In the genomic region with DNA sequence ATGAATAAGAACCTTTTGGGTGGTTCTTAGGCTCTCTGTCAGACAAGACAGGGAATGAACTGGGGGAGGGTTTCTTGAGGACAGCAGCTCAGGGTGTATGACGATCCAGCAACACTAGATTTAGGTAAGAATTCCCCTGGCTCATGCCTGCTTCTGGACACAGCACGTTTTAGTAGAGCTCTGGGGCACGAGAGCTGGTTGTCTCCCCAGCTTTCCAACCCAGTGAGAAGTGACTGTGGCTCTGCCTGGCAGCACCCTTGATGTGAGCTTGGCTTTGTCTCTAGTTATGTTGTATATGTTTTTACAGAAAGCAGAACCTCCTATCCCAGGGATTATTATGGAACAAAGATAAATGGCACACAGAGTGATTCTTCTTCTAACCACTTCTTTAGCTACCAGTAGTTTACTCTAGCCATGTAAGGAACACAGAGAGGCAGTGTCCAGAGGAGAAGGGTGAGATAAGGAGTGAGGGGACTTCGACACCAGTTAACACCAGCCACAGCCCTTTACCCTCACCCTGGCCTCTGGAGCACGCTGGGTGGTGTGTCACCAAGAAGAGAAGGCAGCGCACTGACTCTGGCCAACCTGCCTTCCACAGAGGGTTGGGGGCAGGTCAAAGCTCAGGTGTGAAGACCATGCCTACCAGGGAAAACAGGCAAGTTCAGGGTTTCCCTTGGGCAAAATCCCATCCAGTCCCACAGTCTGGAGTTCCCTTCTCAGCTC, we compare ENCODE assay signal across 40 cellular contexts. TPM values are rescaled to one million over a fixed set of nuclear protein-coding genes. Genes with fewer than 3 reads are reported as not detected.
DNase-seq lines count a peak whose midpoint lies in the region; ATAC-seq, FAIRE-seq and TF ChIP-seq lines count a peak whose summit lies in the region.
"Had no signal": no experiment of that assay in that cellular context is flagged by ENCODE, and none has a peak within 500 bp of the region (broad histone marks: within the 10 kb centered on the region; RNA-seq: fewer than 3 reads in every experiment).

No MANE protein-coding gene starts in this region.

- no TSS peak for BruUV-seq in HepG2 (replicated peaks; lab: Mats Ljungman, UMichigan)

- no peaks in the 10 kb centered on the region for H3K79me1 ChIP-seq in trophoblast cell (ENCODE audit: low read length)

- H3K36me3 ChIP-seq in HepG2 (replicated peaks in 1 of 2; ENCODE audit: control insufficient read depth in 1 of 2, insufficient read depth in 2 of 2, low read length in 2 of 2) (peaks cover 6 to 7% of the 10 kb centered on the region in 2 experiments; a peak in 4 of 5 replicates), right lobe of liver (no peaks in the 10 kb centered on the region), trophoblast cell (ENCODE audit: control insufficient read depth in 1 of 2, insufficient read depth in 2 of 2, low read length in 2 of 2) (no peaks in the 10 kb centered on the region)
- H3K36me3 ChIP-seq: prostate gland had no signal

- POLR2A ChIA-PET in HepG2 (lab: Yijun Ruan, JAX): interaction anchor here (1.5 to 5.2 kb wide), 4 partner anchors 9 to 16 kb away, joined by 6 to 59 read pairs (median 18); a partner anchor contains a TSS

- 69% methylated on average over 6 of the region's 6 CpGs for WGBS in HepG2 (ENCODE audit: low lambda C conversion rate)
- 90% methylated on average over 2 of the region's 6 CpGs for WGBS in right lobe of liver (ENCODE audit: insufficient coverage, low coverage, low lambda C conversion rate, missing lambda C conversion rate)
- WGBS in trophoblast cell (ENCODE audit: extremely low coverage, insufficient coverage, insufficient read length): no CpG with 5 or more reads among the region's 6 CpGs

- TF ChIP-seq RAD21 in HepG2 (CRISPR knock-in tag; IDR thresholded peaks at IDR 0.05): no peak

- no peak overlapping the region for H2BK5ac ChIP-seq in trophoblast cell (ENCODE audit: low read depth, low read length, poor library complexity)

- H2AFZ ChIP-seq in HepG2 (ENCODE audit: low read length) (no peak overlapping the region), trophoblast cell (ENCODE audit: insufficient read depth, low read length, poor library complexity) (no peak overlapping the region)

- H3K27me3 ChIP-seq in HepG2 (ENCODE audit: control insufficient read depth in 1 of 2, insufficient read depth in 2 of 2, low read length in 2 of 2) (no peaks in the 10 kb centered on the region), right lobe of liver (no peaks in the 10 kb centered on the region), trophoblast cell (ENCODE audit: insufficient read depth, low read length) (no peaks in the 10 kb centered on the region)
- H3K27me3 ChIP-seq: neutrophil had no signal

- DNase-seq in HepG2 (ENCODE audit: low spot score) (peak; percentile 45), right lobe of liver (no peak), islet precursor cell (peak; percentile 40), trophoblast cell (no peak), type B pancreatic cell (ENCODE audit: extremely low spot score, unreplicated experiment) (no peak), T-helper 1 cell (no peak), AG08395 (ENCODE audit: low spot score) (no peak)
- DNase-seq: activated B cell treated with CpG ODN at 0.5 μM for 24 hours; activated CD4-positive, alpha-beta T cell treated with anti-CD3 and anti-CD28 coated beads, Interleukin-2, amount 10 ng/mL, durations not matched to agents 7 days and 5 days; activated naive CD4-positive, alpha-beta T cell; activated naive CD8-positive, alpha-beta T cell treated with anti-CD3 and anti-CD28 coated beads, Interleukin-2, amount 50 U/mL, for 24 hours; activated T-cell treated with anti-CD3 and anti-CD28 coated beads, Interleukin-2, amount 50 U/mL, for 4 hours; AML-193; CD4-positive, alpha-beta memory T cell; central memory CD4-positive, alpha-beta T cell; cortex of kidney; DMS 273 treated with DMSO at 0.1 percent for 48 hours; GOT3; hippocampal formation; KG1; naive B cell; NCI-H1092 treated with DMSO at 0.1 percent for 48 hours; NCI-H1694 treated with DMSO at 0.1 percent for 48 hours; NCI-H446 treated with DMSO at 0.1 percent for 48 hours; RPMI8226; stimulated activated naive B cell treated with anti-CD40 and anti-IgM and Interleukin-4, amounts not matched to agents 10 μg/mL and 1 μg/mL and 100 μg/mL, for 72 hours had no signal

- TF ChIP-seq POLR2A in HepG2 (IDR thresholded peaks at IDR 0.05; ENCODE audit: insufficient read depth in 1 of 2, low read depth in 2 of 2, low read length in 2 of 2): no peak
- no peak for TF ChIP-seq POLR2A in right lobe of liver (IDR thresholded peaks at IDR 0.05)

- no peak overlapping the region for H4K91ac ChIP-seq in trophoblast cell (ENCODE audit: low read depth, low read length)

- H3K14ac ChIP-seq in trophoblast cell (ENCODE audit: low read length): no peak overlapping the region

- H3K27ac Mint-ChIP-seq in type B pancreatic cell: peak overlapping the region; percentile 28
- H3K27ac Mint-ChIP-seq: activated B cell treated with CpG ODN at 0.5 μM for 24 hours; activated CD4-positive, alpha-beta T cell treated with anti-CD3 and anti-CD28 coated beads, Interleukin-2, amount 10 ng/mL, durations not matched to agents 7 days and 5 days; activated naive CD8-positive, alpha-beta T cell treated with anti-CD3 and anti-CD28 coated beads, Interleukin-2, amount 50 U/mL, for 24 hours; memory B cell; stimulated activated naive B cell treated with anti-CD40 and anti-IgM and Interleukin-4, amounts not matched to agents 10 μg/mL and 1 μg/mL and 100 μg/mL, for 72 hours; T-helper 1 cell treated with Interleukin-12 subunit alpha and Interleukin-12 subunit beta and Interleukin-4 antibody, amounts not matched to agents 30 μg/mL and 1 μg/mL, for 36 hours had no signal

- no peaks in the 10 kb centered on the region for H3K27me3 Mint-ChIP-seq in type B pancreatic cell
- H3K27me3 Mint-ChIP-seq: activated B cell treated with CpG ODN at 0.5 μM for 24 hours; activated CD4-positive, alpha-beta T cell treated with anti-CD3 and anti-CD28 coated beads, Interleukin-2, amount 10 ng/mL, durations not matched to agents 7 days and 5 days; activated naive CD8-positive, alpha-beta T cell treated with anti-CD3 and anti-CD28 coated beads, Interleukin-2, amount 50 U/mL, for 24 hours; CD4-positive, alpha-beta memory T cell; memory B cell; naive B cell; stimulated activated naive B cell treated with anti-CD40 and anti-IgM and Interleukin-4, amounts not matched to agents 10 μg/mL and 1 μg/mL and 100 μg/mL, for 72 hours had no signal

- 0 out of 4 replicates have a peak, but pooled peaks of 1 of the 2 experiments have one; percentile 7 for TF ChIP-seq EP300 in HepG2 (IDR thresholded peaks at IDR 0.05; ENCODE audit: low read depth in 2 of 2, low read length in 2 of 2)
- no peak for TF ChIP-seq EP300 in HepG2 (CRISPR knock-in tag; IDR thresholded peaks at IDR 0.05; ENCODE audit: borderline replicate concordance)

- TF ChIP-seq CTCF in HepG2 (CRISPR knock-in tag; IDR thresholded peaks at IDR 0.05) (no peak), right lobe of liver (IDR thresholded peaks at IDR 0.05) (no peak), type B pancreatic cell (conservative IDR thresholded peaks at IDR 0.05) (no peak)

- H3K4me1 ChIP-seq in HepG2 (ENCODE audit: insufficient read depth, low read length): peaks cover 65% of the 10 kb centered on the region
- no peaks in the 10 kb centered on the region for H3K4me1 ChIP-seq in right lobe of liver
- H3K4me1 ChIP-seq in trophoblast cell (ENCODE audit: control insufficient read depth in 1 of 2, insufficient read depth in 2 of 2, low read length in 2 of 2): peaks cover 11 to 19% of the 10 kb centered on the region in 2 experiments
- H3K4me1 ChIP-seq: prostate gland had no signal

- peaks cover 9% of the 10 kb centered on the region for H3K4me1 Mint-ChIP-seq in type B pancreatic cell (ENCODE audit: unreplicated experiment)

- H2BK12ac ChIP-seq in trophoblast cell (ENCODE audit: low read length): peak overlapping the region; percentile 34

- H2AK5ac ChIP-seq in trophoblast cell (ENCODE audit: low read length): no peak overlapping the region

- no peaks in the 10 kb centered on the region for H4K20me1 ChIP-seq in HepG2 (ENCODE audit: insufficient read depth, low read length)

- H3K23ac ChIP-seq in trophoblast cell (ENCODE audit: low read length): no peak overlapping the region

- intact Hi-C loops in HepG2 (cut with micrococcal nuclease; ENCODE audit: unreplicated experiment): no loop called here
- intact Hi-C loops in right lobe of liver (cut with DNase I): no loop called here

- H4K12ac ChIP-seq in trophoblast cell (ENCODE audit: low read depth, low read length): no peak overlapping the region

- H3K4me2 ChIP-seq in HepG2 (ENCODE audit: low read depth, low read length) (peak overlapping the region; percentile 23; the same call in 1 of the 2 replicates), trophoblast cell (ENCODE audit: low read length) (no peak overlapping the region)

- no peak overlapping the region for H2BK120ac ChIP-seq in trophoblast cell (ENCODE audit: insufficient read depth, low read length, poor library complexity)

- in situ Hi-C loops in HepG2 (cut with HindIII; ENCODE audit: extremely low pct_ligation_motif_present, low pct_unique_long_range_greater_than_20kb): loop anchor here (10.0 kb wide), 1 partner anchor 528 kb away; no protein-coding TSS in a partner anchor

- H4K8ac ChIP-seq in trophoblast cell (ENCODE audit: low read depth, low read length): no peak overlapping the region

- H3K27ac ChIP-seq in HepG2 (ENCODE audit: extremely low read length, insufficient read depth, low read length): peak overlapping the region; percentile 24
- no peak overlapping the region for H3K27ac ChIP-seq in right lobe of liver
- no peak overlapping the region for H3K27ac ChIP-seq in trophoblast cell (ENCODE audit: low read depth, low read length)
- H3K27ac ChIP-seq: neutrophil, prostate gland, skin epidermis had no signal

- H3K4me3 ChIP-seq in HepG2 (replicated peaks in 1 of 3; ENCODE audit: insufficient read depth in 1 of 3, low read depth in 2 of 3, low read length in 3 of 3): no peak overlapping the region
- H3K4me3 ChIP-seq in right lobe of liver: no peak overlapping the region
- no peak overlapping the region for H3K4me3 ChIP-seq in trophoblast cell (ENCODE audit: low read depth, low read length)
- H3K4me3 ChIP-seq: GM12878, prostate gland, skin epidermis had no signal

- ATAC-seq in HepG2 (peak; percentile 60), right lobe of liver (no peak), HG02870 (IDR thresholded peaks at IDR 0.05; ENCODE audit: unreplicated experiment) (no peak)
- ATAC-seq: activated naive CD8-positive, alpha-beta T cell treated with anti-CD3 and anti-CD28 coated beads, Interleukin-2, amount 50 U/mL, for 24 hours; activated T-cell treated with anti-CD3 and anti-CD28 coated beads, Interleukin-2, amount 50 U/mL, for 4 hours; GM12878; stimulated activated naive B cell treated with anti-CD40 and anti-IgM and Interleukin-4, amounts not matched to agents 10 μg/mL and 1 μg/mL and 100 μg/mL, for 72 hours had no signal

- no peak overlapping the region for H3K4me3 Mint-ChIP-seq in type B pancreatic cell
- H3K4me3 Mint-ChIP-seq: activated B cell treated with CpG ODN at 0.5 μM for 24 hours; activated CD4-positive, alpha-beta T cell treated with anti-CD3 and anti-CD28 coated beads, Interleukin-2, amount 10 ng/mL, durations not matched to agents 7 days and 5 days; activated naive CD8-positive, alpha-beta T cell treated with anti-CD3 and anti-CD28 coated beads, Interleukin-2, amount 50 U/mL, for 24 hours; activated T-cell treated with anti-CD3 and anti-CD28 coated beads, Interleukin-2, amount 50 U/mL, for 4 hours; CD4-positive, alpha-beta memory T cell; memory B cell; naive B cell; stimulated activated naive B cell treated with anti-CD40 and anti-IgM and Interleukin-4, amounts not matched to agents 10 μg/mL and 1 μg/mL and 100 μg/mL, for 72 hours; T-helper 1 cell treated with Interleukin-12 subunit alpha and Interleukin-12 subunit beta and Interleukin-4 antibody, amounts not matched to agents 30 μg/mL and 1 μg/mL, for 36 hours had no signal

- H3K79me2 ChIP-seq in HepG2 (ENCODE audit: insufficient read depth, low read length) (no peaks in the 10 kb centered on the region), trophoblast cell (ENCODE audit: control insufficient read depth, insufficient read depth, low read length, poor library complexity) (no peaks in the 10 kb centered on the region)

- no peak for FAIRE-seq in HepG2 (lab: Jason Lieb, UNC)
- FAIRE-seq: A204.1, astrocyte, GM12878, GM19239, HTR-8/SVneo had no signal

- H3K4ac ChIP-seq in trophoblast cell (ENCODE audit: low read depth, low read length): no peak overlapping the region

- H3K9ac ChIP-seq in HepG2 (ENCODE audit: insufficient read depth, low read depth, low read length) (no peak overlapping the region), trophoblast cell (ENCODE audit: low read length) (no peak overlapping the region)

- no peaks in the 10 kb centered on the region for H3K9me3 Mint-ChIP-seq in type B pancreatic cell
- H3K9me3 Mint-ChIP-seq: activated B cell treated with CpG ODN at 0.5 μM for 24 hours; activated naive CD8-positive, alpha-beta T cell treated with anti-CD3 and anti-CD28 coated beads, Interleukin-2, amount 50 U/mL, for 24 hours; activated T-cell treated with anti-CD3 and anti-CD28 coated beads, Interleukin-2, amount 50 U/mL, for 4 hours; CD4-positive, alpha-beta memory T cell; memory B cell; T-helper 1 cell treated with Interleukin-12 subunit alpha and Interleukin-12 subunit beta and Interleukin-4 antibody, amounts not matched to agents 30 μg/mL and 1 μg/mL, for 36 hours had no signal

- H3K9me3 ChIP-seq in HepG2 (ENCODE audit: low read length) (no peaks in the 10 kb centered on the region), right lobe of liver (no peaks in the 10 kb centered on the region), trophoblast cell (ENCODE audit: insufficient read depth, low read depth, low read length) (no peaks in the 10 kb centered on the region)
- H3K9me3 ChIP-seq: neutrophil, prostate gland had no signal

- peaks cover 3% of the 10 kb centered on the region for H3K36me3 Mint-ChIP-seq in type B pancreatic cell
- H3K36me3 Mint-ChIP-seq: naive B cell had no signal

- CTCF ChIA-PET in HepG2 (lab: Yijun Ruan, JAX; ENCODE audit: low intra/inter-chr PET ratio, low total read pairs): no interaction called here

- H3K18ac ChIP-seq in trophoblast cell (ENCODE audit: low read length): no peak overlapping the region

RNA-seq across cellular contexts. Expression of a gene that starts 3.9 kb away (rescaled TPM):
- total RNA-seq in HepG2 (2016; rRNA removed; fragmentation: Illumina TruSeq; extraction: Trizol) (0.09 and 0.35 TPM in 2 replicates), right lobe of liver (not detected), type B pancreatic cell (ENCODE audit: low replicate concordance) (0.64 and 1.5 TPM in 2 replicates)
- total RNA-seq in HepG2 (2016; cell fraction: cytosol; rRNA removed; fragmentation: Illumina TruSeq; extraction: Trizol; ENCODE audit: low read depth): not detected in 2 replicates
- 0.09 and 0.33 TPM in 2 replicates for total RNA-seq in HepG2 (2016; cell fraction: insoluble cytoplasmic fraction; rRNA removed; fragmentation: Illumina TruSeq; extraction: Trizol)
- total RNA-seq in HepG2 (2016; cell fraction: membrane; rRNA removed; fragmentation: Illumina TruSeq; extraction: Trizol): not detected in 2 replicates
- not detected in 2 replicates for total RNA-seq in HepG2 (2016; cell fraction: nucleus; rRNA removed; fragmentation: Illumina TruSeq; extraction: Trizol)
- not detected in 2 replicates for polyA plus RNA-seq in HepG2 (2011; rRNA removed)
- polyA plus RNA-seq in HepG2 (2011; cell fraction: cytosol; rRNA removed): 0.08 and 0.10 TPM in 2 replicates
- not detected in 2 replicates for polyA plus RNA-seq in HepG2 (2011; cell fraction: nucleus; rRNA removed)
- 0.28 and 0.79 TPM in 2 replicates for polyA plus RNA-seq in HepG2 (2012)
- polyA plus RNA-seq in HepG2 (2016; cell fraction: cytosol; fragmentation: Illumina TruSeq; extraction: Trizol; ENCODE audit: low read depth): not detected in 2 replicates
- 0.44 TPM in 1 of 2 replicates, not detected in the other for polyA plus RNA-seq in HepG2 (2016; cell fraction: insoluble cytoplasmic fraction; fragmentation: Illumina TruSeq; extraction: Trizol; ENCODE audit: low read depth)
- not detected in 2 replicates for polyA plus RNA-seq in HepG2 (2016; cell fraction: membrane; fragmentation: Illumina TruSeq; extraction: Trizol; ENCODE audit: low read depth)
- not detected in 2 replicates for polyA plus RNA-seq in HepG2 (2016; cell fraction: nucleus; fragmentation: Illumina TruSeq; extraction: Trizol; ENCODE audit: insufficient read depth, low read depth)
- polyA minus RNA-seq in HepG2 (2011; rRNA and poly(A)+ RNA removed; ENCODE audit: low replicate concordance): not detected in 2 replicates
- polyA minus RNA-seq in HepG2 (2011; cell fraction: cytosol; rRNA and poly(A)+ RNA removed): not detected in 2 replicates
- 0.64 TPM in 1 of 2 replicates, not detected in the other for polyA minus RNA-seq in HepG2 (2011; cell fraction: nucleus; rRNA and poly(A)+ RNA removed)
- 0.60 and 0.69 TPM in 2 replicates for polyA plus RNA-seq in trophoblast cell (2013)
- total RNA-seq: activated B cell treated with CpG ODN at 0.5 μM for 24 hours; activated CD4-positive, alpha-beta T cell treated with anti-CD3 and anti-CD28 coated beads, Interleukin-2, amount 10 ng/mL, durations not matched to agents 7 days and 5 days; activated T-cell treated with anti-CD3 and anti-CD28 coated beads, Interleukin-2, amount 50 U/mL, for 4 hours; astrocyte; CD4-positive, alpha-beta memory T cell; fibroblast of villous mesenchyme; GM12878; MCF 10A; temporal lobe had no signal

RNA-seq across cellular contexts. Expression of a gene that starts 14.7 kb away (rescaled TPM):
- total RNA-seq in HepG2 (2016; rRNA removed; fragmentation: Illumina TruSeq; extraction: Trizol): not detected in 2 replicates
- not detected in 2 replicates for total RNA-seq in HepG2 (2016; cell fraction: cytosol; rRNA removed; fragmentation: Illumina TruSeq; extraction: Trizol; ENCODE audit: low read depth)
- 0.21 and 0.28 TPM in 2 replicates for total RNA-seq in HepG2 (2016; cell fraction: insoluble cytoplasmic fraction; rRNA removed; fragmentation: Illumina TruSeq; extraction: Trizol)
- not detected in 2 replicates for total RNA-seq in HepG2 (2016; cell fraction: membrane; rRNA removed; fragmentation: Illumina TruSeq; extraction: Trizol)
- not detected in 2 replicates for total RNA-seq in HepG2 (2016; cell fraction: nucleus; rRNA removed; fragmentation: Illumina TruSeq; extraction: Trizol)
- 0.14 and 0.55 TPM in 2 replicates for polyA plus RNA-seq in HepG2 (2011; rRNA removed)
- 0.14 and 0.51 TPM in 2 replicates for polyA plus RNA-seq in HepG2 (2011; cell fraction: cytosol; rRNA removed)
- polyA plus RNA-seq in HepG2 (2011; cell fraction: nucleus; rRNA removed): 0.16 TPM in 1 of 2 replicates, not detected in the other
- polyA plus RNA-seq in HepG2 (2012): 0.25 TPM in 1 of 2 replicates, not detected in the other
- polyA plus RNA-seq in HepG2 (2016; cell fraction: cytosol; fragmentation: Illumina TruSeq; extraction: Trizol; ENCODE audit: low read depth): not detected in 2 replicates
- polyA plus RNA-seq in HepG2 (2016; cell fraction: insoluble cytoplasmic fraction; fragmentation: Illumina TruSeq; extraction: Trizol; ENCODE audit: low read depth): not detected in 2 replicates
- not detected in 2 replicates for polyA plus RNA-seq in HepG2 (2016; cell fraction: membrane; fragmentation: Illumina TruSeq; extraction: Trizol; ENCODE audit: low read depth)
- polyA plus RNA-seq in HepG2 (2016; cell fraction: nucleus; fragmentation: Illumina TruSeq; extraction: Trizol; ENCODE audit: insufficient read depth, low read depth): not detected in 2 replicates
- 0.72 TPM in 1 of 2 replicates, not detected in the other for polyA minus RNA-seq in HepG2 (2011; rRNA and poly(A)+ RNA removed; ENCODE audit: low replicate concordance)
- polyA minus RNA-seq in HepG2 (2011; cell fraction: cytosol; rRNA and poly(A)+ RNA removed): not detected in 2 replicates
- polyA minus RNA-seq in HepG2 (2011; cell fraction: nucleus; rRNA and poly(A)+ RNA removed): not detected in 2 replicates
- under 1 TPM; 0.22 to 0.86 (median 0.52) TPM for total RNA-seq in right lobe of liver
- polyA plus RNA-seq in trophoblast cell (2013): not detected in 2 replicates
- not detected in 2 replicates for total RNA-seq in type B pancreatic cell (ENCODE audit: low replicate concordance)
- total RNA-seq: activated B cell treated with CpG ODN at 0.5 μM for 24 hours; activated CD4-positive, alpha-beta T cell treated with anti-CD3 and anti-CD28 coated beads, Interleukin-2, amount 10 ng/mL, durations not matched to agents 7 days and 5 days; activated T-cell treated with anti-CD3 and anti-CD28 coated beads, Interleukin-2, amount 50 U/mL, for 4 hours; astrocyte; CD4-positive, alpha-beta memory T cell; fibroblast of villous mesenchyme; GM12878; MCF 10A; prostate gland; temporal lobe had no signal
- polyA plus RNA-seq: CD4-positive, alpha-beta memory T cell; GM12878 had no signal

RNA-seq across cellular contexts. Expression of a gene that starts 15.2 kb away (rescaled TPM):
- 49.0 and 60.4 TPM in 2 replicates for total RNA-seq in HepG2 (2016; rRNA removed; fragmentation: Illumina TruSeq; extraction: Trizol)
- total RNA-seq in HepG2 (2016; cell fraction: cytosol; rRNA removed; fragmentation: Illumina TruSeq; extraction: Trizol; ENCODE audit: low read depth): 27.4 and 28.2 TPM in 2 replicates
- total RNA-seq in HepG2 (2016; cell fraction: insoluble cytoplasmic fraction; rRNA removed; fragmentation: Illumina TruSeq; extraction: Trizol): 49.5 and 55.0 TPM in 2 replicates
- total RNA-seq in HepG2 (2016; cell fraction: membrane; rRNA removed; fragmentation: Illumina TruSeq; extraction: Trizol): 39.5 and 41.0 TPM in 2 replicates
- total RNA-seq in HepG2 (2016; cell fraction: nucleus; rRNA removed; fragmentation: Illumina TruSeq; extraction: Trizol): 50.8 and 56.3 TPM in 2 replicates
- polyA plus RNA-seq in HepG2 (2011; rRNA removed): 14.0 and 18.4 TPM in 2 replicates
- polyA plus RNA-seq in HepG2 (2011; cell fraction: cytosol; rRNA removed): 8.9 and 11.4 TPM in 2 replicates
- 21.1 TPM in 2 replicates for polyA plus RNA-seq in HepG2 (2011; cell fraction: nucleus; rRNA removed)
- polyA plus RNA-seq in HepG2 (2012): 29.6 and 43.1 TPM in 2 replicates
- polyA plus RNA-seq in HepG2 (2016; cell fraction: cytosol; fragmentation: Illumina TruSeq; extraction: Trizol; ENCODE audit: low read depth): 32.3 and 41.1 TPM in 2 replicates
- polyA plus RNA-seq in HepG2 (2016; cell fraction: insoluble cytoplasmic fraction; fragmentation: Illumina TruSeq; extraction: Trizol; ENCODE audit: low read depth): 75.4 and 76.2 TPM in 2 replicates
- 40.8 and 42.5 TPM in 2 replicates for polyA plus RNA-seq in HepG2 (2016; cell fraction: membrane; fragmentation: Illumina TruSeq; extraction: Trizol; ENCODE audit: low read depth)
- polyA plus RNA-seq in HepG2 (2016; cell fraction: nucleus; fragmentation: Illumina TruSeq; extraction: Trizol; ENCODE audit: insufficient read depth, low read depth): 45.0 and 50.9 TPM in 2 replicates
- 5.5 and 10.5 TPM in 2 replicates for polyA minus RNA-seq in HepG2 (2011; rRNA and poly(A)+ RNA removed; ENCODE audit: low replicate concordance)
- polyA minus RNA-seq in HepG2 (2011; cell fraction: cytosol; rRNA and poly(A)+ RNA removed): 4.2 and 5.0 TPM in 2 replicates
- 52.7 and 65.8 TPM in 2 replicates for polyA minus RNA-seq in HepG2 (2011; cell fraction: nucleus; rRNA and poly(A)+ RNA removed)
- total RNA-seq in right lobe of liver: 10 to 100 TPM; 14.8 to 26.2 (median 21.7) TPM
- 31.8 TPM in 2 replicates for polyA plus RNA-seq in trophoblast cell (2013)
- total RNA-seq in type B pancreatic cell (ENCODE audit: low replicate concordance): 30.7 and 33.7 TPM in 2 replicates

RNA-seq across cellular contexts. Expression of a gene that starts 15.8 kb away (rescaled TPM):
- total RNA-seq in HepG2 (2016; rRNA removed; fragmentation: Illumina TruSeq; extraction: Trizol) (22.9 and 52.0 TPM in 2 replicates), right lobe of liver (10 to 100 TPM in 1 of 6 experiments, 1 to 10 TPM in 5; 6.4 to 11.7 (median 7.7) TPM), type B pancreatic cell (ENCODE audit: low replicate concordance) (31.4 and 40.4 TPM in 2 replicates)
- 3.6 and 4.8 TPM in 2 replicates for total RNA-seq in HepG2 (2016; cell fraction: cytosol; rRNA removed; fragmentation: Illumina TruSeq; extraction: Trizol; ENCODE audit: low read depth)
- total RNA-seq in HepG2 (2016; cell fraction: insoluble cytoplasmic fraction; rRNA removed; fragmentation: Illumina TruSeq; extraction: Trizol): 22.0 and 49.9 TPM in 2 replicates
- total RNA-seq in HepG2 (2016; cell fraction: membrane; rRNA removed; fragmentation: Illumina TruSeq; extraction: Trizol): 18.4 and 21.5 TPM in 2 replicates
- total RNA-seq in HepG2 (2016; cell fraction: nucleus; rRNA removed; fragmentation: Illumina TruSeq; extraction: Trizol): 33.7 and 34.3 TPM in 2 replicates
- polyA plus RNA-seq in HepG2 (2011; rRNA removed): 14.8 and 16.0 TPM in 2 replicates
- 9.2 and 9.9 TPM in 2 replicates for polyA plus RNA-seq in HepG2 (2011; cell fraction: cytosol; rRNA removed)
- 19.0 and 21.1 TPM in 2 replicates for polyA plus RNA-seq in HepG2 (2011; cell fraction: nucleus; rRNA removed)
- polyA plus RNA-seq in HepG2 (2012): 18.5 and 18.9 TPM in 2 replicates
- polyA plus RNA-seq in HepG2 (2016; cell fraction: cytosol; fragmentation: Illumina TruSeq; extraction: Trizol; ENCODE audit: low read depth): 2.2 and 3.1 TPM in 2 replicates
- 61.2 and 64.1 TPM in 2 replicates for polyA plus RNA-seq in HepG2 (2016; cell fraction: insoluble cytoplasmic fraction; fragmentation: Illumina TruSeq; extraction: Trizol; ENCODE audit: low read depth)
- polyA plus RNA-seq in HepG2 (2016; cell fraction: membrane; fragmentation: Illumina TruSeq; extraction: Trizol; ENCODE audit: low read depth): 9.3 and 11.6 TPM in 2 replicates
- polyA plus RNA-seq in HepG2 (2016; cell fraction: nucleus; fragmentation: Illumina TruSeq; extraction: Trizol; ENCODE audit: insufficient read depth, low read depth): 65.3 and 68.8 TPM in 2 replicates
- polyA minus RNA-seq in HepG2 (2011; rRNA and poly(A)+ RNA removed; ENCODE audit: low replicate concordance): 53.8 and 56.2 TPM in 2 replicates
- 15.1 and 18.1 TPM in 2 replicates for polyA minus RNA-seq in HepG2 (2011; cell fraction: cytosol; rRNA and poly(A)+ RNA removed)
- polyA minus RNA-seq in HepG2 (2011; cell fraction: nucleus; rRNA and poly(A)+ RNA removed): 22.9 and 23.2 TPM in 2 replicates
- 39.9 and 41.2 TPM in 2 replicates for polyA plus RNA-seq in trophoblast cell (2013)

RNA-seq across cellular contexts. Expression of a gene that starts 17.9 kb away (rescaled TPM):
- total RNA-seq in HepG2 (2016; rRNA removed; fragmentation: Illumina TruSeq; extraction: Trizol) (0.87 and 2.4 TPM in 2 replicates), right lobe of liver (10 to 100 TPM in 4 of 6 experiments, 1 to 10 TPM in 2; 5.0 to 35.7 (median 13.5) TPM), type B pancreatic cell (ENCODE audit: low replicate concordance) (3.1 and 5.1 TPM in 2 replicates)
- total RNA-seq in HepG2 (2016; cell fraction: cytosol; rRNA removed; fragmentation: Illumina TruSeq; extraction: Trizol; ENCODE audit: low read depth): 0.26 and 0.30 TPM in 2 replicates
- total RNA-seq in HepG2 (2016; cell fraction: insoluble cytoplasmic fraction; rRNA removed; fragmentation: Illumina TruSeq; extraction: Trizol): 1.1 and 2.3 TPM in 2 replicates
- total RNA-seq in HepG2 (2016; cell fraction: membrane; rRNA removed; fragmentation: Illumina TruSeq; extraction: Trizol): 0.55 and 0.80 TPM in 2 replicates
- 3.5 and 4.1 TPM in 2 replicates for total RNA-seq in HepG2 (2016; cell fraction: nucleus; rRNA removed; fragmentation: Illumina TruSeq; extraction: Trizol)
- 2.5 TPM in 2 replicates for polyA plus RNA-seq in HepG2 (2011; rRNA removed)
- 1.00 and 1.4 TPM in 2 replicates for polyA plus RNA-seq in HepG2 (2011; cell fraction: cytosol; rRNA removed)
- 15.4 and 20.4 TPM in 2 replicates for polyA plus RNA-seq in HepG2 (2011; cell fraction: nucleus; rRNA removed)
- polyA plus RNA-seq in HepG2 (2012): 2.4 and 2.5 TPM in 2 replicates
- 0.23 and 0.29 TPM in 2 replicates for polyA plus RNA-seq in HepG2 (2016; cell fraction: cytosol; fragmentation: Illumina TruSeq; extraction: Trizol; ENCODE audit: low read depth)
- 0.71 and 0.86 TPM in 2 replicates for polyA plus RNA-seq in HepG2 (2016; cell fraction: insoluble cytoplasmic fraction; fragmentation: Illumina TruSeq; extraction: Trizol; ENCODE audit: low read depth)
- polyA plus RNA-seq in HepG2 (2016; cell fraction: membrane; fragmentation: Illumina TruSeq; extraction: Trizol; ENCODE audit: low read depth): 0.43 and 0.89 TPM in 2 replicates
- polyA plus RNA-seq in HepG2 (2016; cell fraction: nucleus; fragmentation: Illumina TruSeq; extraction: Trizol; ENCODE audit: insufficient read depth, low read depth): 9.8 and 11.9 TPM in 2 replicates
- 1.6 TPM in 1 of 2 replicates, not detected in the other for polyA minus RNA-seq in HepG2 (2011; rRNA and poly(A)+ RNA removed; ENCODE audit: low replicate concordance)
- 0.35 TPM in 1 of 2 replicates, not detected in the other for polyA minus RNA-seq in HepG2 (2011; cell fraction: cytosol; rRNA and poly(A)+ RNA removed)
- 2.5 and 4.4 TPM in 2 replicates for polyA minus RNA-seq in HepG2 (2011; cell fraction: nucleus; rRNA and poly(A)+ RNA removed)
- polyA plus RNA-seq in trophoblast cell (2013): 0.57 and 0.70 TPM in 2 replicates

Comparison
In these comparisons a context has a peak if more than half of its experiments do, and no peak if none do; other contexts are left out.
1. DNase-seq: peak in HepG2 (single experiment) and islet precursor cell (single experiment); none in right lobe of liver (0 of 3), trophoblast cell (0 of 2), type B pancreatic cell (single experiment), T-helper 1 cell (0 of 5) and AG08395 (single experiment).